ENCODE assay signal across 9 cellular contexts in the genomic region with DNA sequence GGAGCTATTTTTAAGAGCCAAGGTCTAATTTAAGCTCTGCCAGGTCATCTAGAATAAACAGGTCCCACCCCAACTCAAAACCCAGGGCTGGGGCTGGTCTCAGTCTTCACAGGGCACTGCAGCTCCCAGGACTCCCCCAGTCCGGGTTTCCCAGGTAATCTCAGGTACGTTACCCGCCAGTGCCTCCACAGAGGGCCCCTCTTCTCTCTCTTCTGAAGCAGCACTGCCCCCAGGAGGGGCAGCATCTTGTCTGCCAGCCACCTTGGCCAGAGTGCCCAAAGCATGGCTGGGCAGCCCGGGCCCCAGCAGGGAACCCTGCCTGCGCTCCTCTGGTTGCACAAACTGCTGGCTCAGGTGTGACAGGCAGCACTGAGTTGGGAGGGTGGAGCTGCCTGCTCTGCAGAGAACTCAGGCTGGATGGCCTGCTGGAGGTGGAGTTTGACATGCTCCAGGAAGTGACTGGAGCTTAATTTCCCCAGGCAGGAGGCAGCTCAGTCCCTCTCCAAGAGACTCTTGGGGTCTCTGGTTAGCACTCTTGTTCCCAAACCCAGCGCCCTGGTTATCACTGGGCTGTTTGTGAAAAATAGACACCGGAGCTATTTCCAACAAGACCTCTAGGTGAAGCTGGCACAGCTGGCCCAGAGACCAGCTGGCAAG. TPM values are rescaled to one million over a fixed set of nuclear protein-coding genes. Genes with fewer than 3 reads are reported as not detected.
A peak's percentile ranks its signal among the peaks of the same experiment; 100 is the strongest.
DNase-seq lines count a peak whose midpoint lies in the region; ATAC-seq and TF ChIP-seq lines count a peak whose summit lies in the region.
"Had no signal": no experiment of that assay in that cellular context is flagged by ENCODE, and none has a peak within 500 bp of the region (broad histone marks: within the 10 kb centered on the region; RNA-seq: fewer than 3 reads in every experiment).

TSS of gene PLA2G4F (minus strand) at position 371 of the 657 bp plus-strand sequence. CDS start at position 284, 87 bp downstream.

- DNase-seq in activated CD8-positive, alpha-beta memory T cell treated with anti-CD3 and anti-CD28 coated beads, Interleukin-2, amount 50 U/mL, for 48 hours: peak; percentile 43
- DNase-seq in activated CD8-positive, alpha-beta memory T cell treated with anti-CD3 and anti-CD28 coated beads for 24 hours: no peak
- peak; percentile 84 to 86 for DNase-seq in T47D (ENCODE audit: low read depth in 1 of 2, low spot score in 1 of 2)
- DNase-seq in right lobe of liver: peak in 1 of 3 donors; percentile 30
- DNase-seq in upper lobe of left lung: peak; percentile 75 to 87
- no peak for DNase-seq in activated gamma-delta T cell treated with Interleukin-2 at 50 U/mL for 16 hours
- DNase-seq: activated CD4-positive, alpha-beta T cell treated with anti-CD3 and anti-CD28 coated beads for 1 hour had no signal

- H3K9me3 ChIP-seq in right lobe of liver (no peaks in the 10 kb centered on the region), upper lobe of left lung (no peaks in the 10 kb centered on the region)

- no peak within 1 kb of the TSS for H3K4me3 ChIP-seq in right lobe of liver
- peak within 1 kb of the TSS in 3 of 4 donors; percentile 37 to 49 (median 49) for H3K4me3 ChIP-seq in upper lobe of left lung

- in situ Hi-C loops in T47D (cut with HindIII; ENCODE audit: low pct_unique_long_range_greater_than_20kb, low sequenced_read_pairs): no loop called here

- H3K4me1 ChIP-seq in right lobe of liver (no peaks in the 10 kb centered on the region), upper lobe of left lung (peaks cover 10 to 48% (median 36%) of the 10 kb centered on the region in 4 donors)

- WGBS in right lobe of liver (ENCODE audit: insufficient coverage, low coverage, low lambda C conversion rate, missing lambda C conversion rate): 78% methylated on average over 4 of the region's 7 CpGs
- 63 to 65% methylated on average over 2 to 7 of the region's 7 CpGs for WGBS in upper lobe of left lung, 2 donors

- H3K27ac ChIP-seq in right lobe of liver (no peak within 1 kb of the TSS), upper lobe of left lung (peak within 1 kb of the TSS; percentile 64 to 77 (median 70))

- H3K36me3 ChIP-seq in right lobe of liver (peaks cover 0 to 28% (median 8%) of the 10 kb centered on the region in 4 donors), upper lobe of left lung (peaks cover 4 to 28% (median 21%) of the 10 kb centered on the region in 4 donors)

- no peak for TF ChIP-seq EP300 in upper lobe of left lung (IDR thresholded peaks at IDR 0.05)

- ATAC-seq in right lobe of liver (peak; percentile 20 to 70 (median 46)), upper lobe of left lung (ENCODE audit: low FRiP score in 2 of 2) (peak; percentile 40 to 72), HG02571 (IDR thresholded peaks at IDR 0.05; ENCODE audit: unreplicated experiment) (no peak), GM19452 (IDR thresholded peaks at IDR 0.05; ENCODE audit: unreplicated experiment) (no peak)

- intact Hi-C loops in right lobe of liver (cut with DNase I): no loop called here

- TF ChIP-seq POLR2A in right lobe of liver (IDR thresholded peaks at IDR 0.05) (no peak), upper lobe of left lung (IDR thresholded peaks at IDR 0.05) (peak in 3 of 4 donors; percentile 60 to 83 (median 70))

- TF ChIP-seq CTCF in right lobe of liver (IDR thresholded peaks at IDR 0.05) (no peak), upper lobe of left lung (IDR thresholded peaks at IDR 0.05) (no peak)

- H3K27me3 ChIP-seq in right lobe of liver (no peaks in the 10 kb centered on the region), upper lobe of left lung (no peaks in the 10 kb centered on the region)

RNA-seq across cellular contexts. Expression of gene PLA2G4F, which starts in this region (rescaled TPM):
- total RNA-seq in right lobe of liver (not detected), upper lobe of left lung (100 to 1,000 TPM in 3 of 6 donors, 10 to 100 TPM in 3; 57.8 to 162 (median 99.8) TPM)

Comparison
In these comparisons a context has a peak if more than half of its experiments do, and no peak if none do; other contexts are left out.
1. RNA of gene PLA2G4F (total RNA-seq): 57.8 to 162 TPM in upper lobe of left lung; not detected in right lobe of liver; every median in the first group is over 10 times any median in the second.
2. DNase-seq: peak in activated CD8-positive, alpha-beta memory T cell treated with anti-CD3 and anti-CD28 coated beads, Interleukin-2, amount 50 U/mL, for 48 hours (single experiment), T47D (2 of 2) and upper lobe of left lung (2 of 2); none in activated CD8-positive, alpha-beta memory T cell treated with anti-CD3 and anti-CD28 coated beads for 24 hours (single experiment) and activated gamma-delta T cell treated with Interleukin-2 at 50 U/mL for 16 hours (single experiment).
3. Peak in ATAC-seq in right lobe of liver; RNA of the gene not detected or under 1 TPM.
4. ATAC-seq: peak in upper lobe of left lung (2 of 2); none in HG02571 (single experiment) and GM19452 (single experiment).
5. H3K27ac ChIP-seq: peak in upper lobe of left lung (4 of 4); none in right lobe of liver (0 of 3).
6. H3K4me3 ChIP-seq: peak in upper lobe of left lung (3 of 4); none in right lobe of liver (0 of 3).